ENCODE assay signal across 20 cellular contexts in genomic region chr5:65191554-65192126, GRCh38.
A peak's percentile ranks its signal among the peaks of the same experiment; 100 is the strongest.
DNase-seq lines count a peak whose midpoint lies in the region; ATAC-seq and TF ChIP-seq lines count a peak whose summit lies in the region.
"Had no signal": no experiment of that assay in that cellular context is flagged by ENCODE, and none has a peak within 500 bp of the region (broad histone marks: within the 10 kb centered on the region; RNA-seq: fewer than 3 reads in every experiment).

No MANE protein-coding gene starts in this region.

- H3K36me3 ChIP-seq in IMR-90 (ENCODE audit: control insufficient read depth, insufficient read depth, low read length) (peaks cover 7% of the 10 kb centered on the region), smooth muscle cell (ENCODE audit: low read depth) (peaks cover 9% of the 10 kb centered on the region)
- H3K36me3 ChIP-seq: BE2C, prostate gland, spleen had no signal

- peak overlapping the region; percentile 100 for H2BK5ac ChIP-seq in IMR-90 (ENCODE audit: low read depth, low read length, poor library complexity, severe bottlenecking)

- H3K4me1 ChIP-seq in IMR-90 (ENCODE audit: control insufficient read depth, insufficient read depth, low read length) = peaks cover 8% of the 10 kb centered on the region
- peaks cover 31% of the 10 kb centered on the region for H3K4me1 ChIP-seq in foreskin keratinocyte
- peaks cover 8% of the 10 kb centered on the region for H3K4me1 ChIP-seq in smooth muscle cell (ENCODE audit: low read depth)
- H3K4me1 ChIP-seq: BE2C, prostate gland, spleen had no signal

- peak overlapping the region; percentile 93; the same call in 1 of the 2 replicates for H3K23ac ChIP-seq in IMR-90 (ENCODE audit: low read depth, low read length)

- ATAC-seq in IMR-90 (ENCODE audit: low read depth) (no peak), foreskin keratinocyte (no peak), HG03571 (IDR thresholded peaks at IDR 0.05; ENCODE audit: unreplicated experiment) (no peak)
- ATAC-seq: esophagus mucosa, Panc1 had no signal

- peak overlapping the region; percentile 93 to 95 for H4K8ac ChIP-seq in IMR-90 (ENCODE audit: low read depth in 2 of 2, low read length in 2 of 2)

- H3K79me2 ChIP-seq in smooth muscle cell (ENCODE audit: low read depth) = no peaks in the 10 kb centered on the region
- H3K79me2 ChIP-seq: hepatocyte had no signal

- peak overlapping the region; percentile 50 for H3K56ac ChIP-seq in IMR-90 (ENCODE audit: extremely low read depth, insufficient read depth, low read length)

- H4K5ac ChIP-seq in IMR-90 (ENCODE audit: low read depth, low read length) = peak overlapping the region; percentile 100; the same call in 1 of the 2 replicates

- intact Hi-C loops in IMR-90 (cut with micrococcal nuclease) = loop anchor here (5.0 kb wide), 1 partner anchor 116 kb away; no protein-coding TSS in a partner anchor

- peak overlapping the region; percentile 98 for H2BK120ac ChIP-seq in IMR-90 (ENCODE audit: low read depth, low read length)

- peak overlapping the region; percentile 100; the same call in 1 of the 2 replicates for H3K18ac ChIP-seq in IMR-90 (ENCODE audit: low read depth, low read length)

- H3K27ac ChIP-seq in IMR-90 (ENCODE audit: insufficient read depth, low read length) (peak overlapping the region; percentile 64), foreskin keratinocyte (peak overlapping the region; percentile 83), smooth muscle cell (ENCODE audit: low read depth) (peak overlapping the region; percentile 90)
- H3K27ac ChIP-seq: hepatocyte, prostate gland, spleen had no signal

- H3K9me3 ChIP-seq in IMR-90 (ENCODE audit: control insufficient read depth, insufficient read depth, low read length) = no peaks in the 10 kb centered on the region
- H3K9me3 ChIP-seq in smooth muscle cell (replicated peaks; ENCODE audit: low read depth) = no peaks in the 10 kb centered on the region
- H3K9me3 ChIP-seq: BE2C, prostate gland, spleen had no signal

- peaks cover 6% of the 10 kb centered on the region for H3F3A ChIP-seq in smooth muscle cell (ENCODE audit: low read depth)

- in situ Hi-C loops in IMR-90 (cut with MboI; ENCODE audit: low sequenced_read_pairs) (no loop called here), astrocyte of the spinal cord (cut with HindIII; ENCODE audit: low sequenced_read_pairs) (no loop called here)

- H3K4ac ChIP-seq in IMR-90 (ENCODE audit: low read depth, low read length) = peak overlapping the region; percentile 93; the same call in 1 of the 2 replicates

- TF ChIP-seq RAD21 in IMR-90 (IDR thresholded peaks at IDR 0.05; ENCODE audit: low read length) = no peak

- H3K9ac ChIP-seq in IMR-90 (ENCODE audit: low read depth, low read length) (peak overlapping the region; percentile 73; the same call in 1 of the 2 replicates), smooth muscle cell (ENCODE audit: low read depth) (peak overlapping the region; percentile 47)

- no peak overlapping the region for H2AK9ac ChIP-seq in IMR-90 (replicated peaks; ENCODE audit: low read depth, low read length, poor library complexity)

- H2AFZ ChIP-seq in IMR-90 (replicated peaks; ENCODE audit: low read length, poor library complexity) (no peak overlapping the region), smooth muscle cell (ENCODE audit: low read depth) (no peak overlapping the region)
- H2AFZ ChIP-seq: hepatocyte had no signal

- DNase-seq in IMR-90 (no peak), astrocyte of the spinal cord (ENCODE audit: low read depth, low spot score) (peak; percentile 46), foreskin keratinocyte (peak in 1 of 2 donors; percentile 63), smooth muscle cell (lab: John Stamatoyannopoulos, UW; ENCODE audit: unreplicated experiment) (no peak), ecto neural progenitor cell (ENCODE audit: low spot score) (no peak), cerebellar nuclear complex (lab: John Stamatoyannopoulos, UW) (no peak), ureter (ENCODE audit: low spot score) (no peak)
- DNase-seq: activated CD4-positive, alpha-beta T cell treated with anti-CD3 and anti-CD28 coated beads for 1 hour; BE2C; GDM1; NCI-H1694; NCI-H226; nephron progenitor cell; spleen; stimulated activated CD4-positive, alpha-beta T cell treated with anti-CD3 and anti-CD28 coated beads, Interleukin-4, amount 100 ng/mL, for 4 hours had no signal

- H3K4me2 ChIP-seq in IMR-90 (ENCODE audit: low read depth, low read length) (peak overlapping the region; percentile 70; the same call in 1 of the 2 replicates), smooth muscle cell (peak overlapping the region; percentile 34)
- H3K4me2 ChIP-seq: hepatocyte had no signal

- CTCF ChIA-PET in IMR-90 (lab: Yijun Ruan, JAX) = interaction anchor here (0.9 kb wide), 1 partner anchor 42 kb away, joined by 3 read pairs; no protein-coding TSS in a partner anchor

- no peak for TF ChIP-seq POLR2A in IMR-90 (IDR thresholded peaks at IDR 0.05; ENCODE audit: low read depth, low read length)

- H2BK20ac ChIP-seq in IMR-90 (ENCODE audit: low read depth, low read length) = peak overlapping the region; percentile 97; the same call in 1 of the 2 replicates

- peaks cover 4% of the 10 kb centered on the region; the same call in 1 of the 2 replicates for H3K9me1 ChIP-seq in IMR-90 (ENCODE audit: insufficient read depth, low read length)

- dilution Hi-C loops in IMR-90 (cut with HindIII; ENCODE audit: low sequenced_read_pairs, unreplicated experiment) = no loop called here

- TF ChIP-seq CTCF in IMR-90 (conservative IDR thresholded peaks at IDR 0.05; ENCODE audit: low read depth, low read length) = no peak
- TF ChIP-seq CTCF in astrocyte of the spinal cord (IDR thresholded peaks at IDR 0.05; ENCODE audit: low read depth, low read length) = no peak
- TF ChIP-seq CTCF in foreskin keratinocyte (conservative IDR thresholded peaks at IDR 0.05) = no peak
- no peak for TF ChIP-seq CTCF in smooth muscle cell (IDR thresholded peaks at IDR 0.05; ENCODE audit: borderline replicate concordance, insufficient read depth, poor library complexity, severe bottlenecking)

- H3K27me3 ChIP-seq in IMR-90 (ENCODE audit: control insufficient read depth, insufficient read depth, low read length) (no peaks in the 10 kb centered on the region), foreskin keratinocyte (no peaks in the 10 kb centered on the region), smooth muscle cell (ENCODE audit: low read depth) (no peaks in the 10 kb centered on the region)
- H3K27me3 ChIP-seq: hepatocyte, spleen had no signal

- peaks cover 15 to 21% of the 10 kb centered on the region in 2 experiments for H3K79me1 ChIP-seq in IMR-90 (ENCODE audit: low read depth in 1 of 2, low read length in 2 of 2)

- no peak overlapping the region for H2AK5ac ChIP-seq in IMR-90 (ENCODE audit: low read depth, low read length)

- POLR2A ChIA-PET in IMR-90 (lab: Charles Lee; ENCODE audit: unreplicated experiment) = no interaction called here

- H3K4me3 ChIP-seq in IMR-90 (ENCODE audit: insufficient read depth, low read depth, low read length) (no peak overlapping the region), astrocyte of the spinal cord (ENCODE audit: low read depth, low read length) (no peak overlapping the region), smooth muscle cell (no peak overlapping the region)
- H3K4me3 ChIP-seq: hepatocyte, prostate gland, spleen had no signal

- H3K14ac ChIP-seq in IMR-90 (replicated peaks; ENCODE audit: low read depth, low read length) = peak overlapping the region; percentile 95

- H2BK15ac ChIP-seq in IMR-90 (ENCODE audit: low read depth, low read length) = peak overlapping the region; percentile 51; the same call in 2 of the 3 replicates

- H4K20me1 ChIP-seq in IMR-90 (ENCODE audit: insufficient read depth, low read length) (no peaks in the 10 kb centered on the region), smooth muscle cell (ENCODE audit: low read depth) (no peaks in the 10 kb centered on the region)

- BruUV-seq in IMR-90 (replicated peaks; lab: Mats Ljungman, UMichigan) = no TSS peak

- H4K91ac ChIP-seq in IMR-90 (ENCODE audit: insufficient read depth, low read depth, low read length) = peak overlapping the region; percentile 81

TF ChIP-seq in IMR-90, 13 proteins besides CTCF, POLR2A, EP300 and RAD21:
- TF ChIP-seq, protein P1, sequence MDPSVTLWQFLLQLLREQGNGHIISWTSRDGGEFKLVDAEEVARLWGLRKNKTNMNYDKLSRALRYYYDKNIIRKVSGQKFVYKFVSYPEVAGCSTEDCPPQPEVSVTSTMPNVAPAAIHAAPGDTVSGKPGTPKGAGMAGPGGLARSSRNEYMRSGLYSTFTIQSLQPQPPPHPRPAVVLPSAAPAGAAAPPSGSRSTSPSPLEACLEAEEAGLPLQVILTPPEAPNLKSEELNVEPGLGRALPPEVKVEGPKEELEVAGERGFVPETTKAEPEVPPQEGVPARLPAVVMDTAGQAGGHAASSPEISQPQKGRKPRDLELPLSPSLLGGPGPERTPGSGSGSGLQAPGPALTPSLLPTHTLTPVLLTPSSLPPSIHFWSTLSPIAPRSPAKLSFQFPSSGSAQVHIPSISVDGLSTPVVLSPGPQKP (IDR thresholded peaks at IDR 0.05; ENCODE audit: borderline replicate concordance, low read depth, low read length) = no peak
- no peak for TF ChIP-seq RCOR1 (IDR thresholded peaks at IDR 0.05; ENCODE audit: insufficient replicate concordance, low read length)
